In the genomic region with DNA sequence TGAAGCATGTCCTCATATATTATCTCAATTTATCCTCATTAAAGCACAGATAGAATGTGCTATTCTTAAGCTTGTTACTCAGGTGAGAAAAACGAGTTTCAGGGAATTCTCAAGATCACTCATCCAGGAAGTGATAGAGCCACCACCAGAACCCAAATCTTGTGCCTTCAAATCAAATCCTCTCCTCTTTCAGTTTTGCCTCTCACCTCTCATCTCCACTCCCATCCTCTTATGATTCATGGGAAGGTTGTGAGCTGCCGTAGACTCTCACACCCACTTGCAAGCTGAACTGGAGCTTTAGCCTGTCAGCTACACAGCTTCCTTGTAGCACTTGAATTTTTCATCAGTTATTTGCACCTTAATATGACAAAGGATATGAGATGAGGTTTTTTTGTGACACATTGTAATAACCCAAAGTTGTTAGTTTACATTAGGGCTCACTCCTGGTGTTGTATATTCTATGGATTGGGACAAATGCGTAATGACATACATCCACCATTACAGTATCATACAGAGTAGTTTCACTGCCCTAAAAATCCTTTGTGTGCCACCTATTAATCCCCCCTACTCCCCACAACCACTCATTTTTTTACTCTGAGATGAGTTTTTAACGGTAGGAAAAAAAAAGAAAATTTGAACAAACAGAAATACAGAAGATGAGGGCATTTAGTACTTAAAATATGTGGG, we compare ENCODE assay signal across 1 cellular context.
TF ChIP-seq lines count a peak whose summit lies in the region.

No MANE protein-coding gene starts in this region.

TF ChIP-seq in H1, 55 proteins besides CTCF, POLR2A, EP300 and RAD21:
- TF ChIP-seq RFX5 (IDR thresholded peaks at IDR 0.05; ENCODE audit: borderline replicate concordance, low read depth, low read length) = no peak
- TF ChIP-seq POLR2AphosphoS5 (IDR thresholded peaks at IDR 0.05; ENCODE audit: low read depth, low read length) = no peak
- TF ChIP-seq SAP30 (IDR thresholded peaks at IDR 0.05; ENCODE audit: insufficient read depth, insufficient replicate concordance, low read length) = no peak
- TF ChIP-seq, protein P1, sequence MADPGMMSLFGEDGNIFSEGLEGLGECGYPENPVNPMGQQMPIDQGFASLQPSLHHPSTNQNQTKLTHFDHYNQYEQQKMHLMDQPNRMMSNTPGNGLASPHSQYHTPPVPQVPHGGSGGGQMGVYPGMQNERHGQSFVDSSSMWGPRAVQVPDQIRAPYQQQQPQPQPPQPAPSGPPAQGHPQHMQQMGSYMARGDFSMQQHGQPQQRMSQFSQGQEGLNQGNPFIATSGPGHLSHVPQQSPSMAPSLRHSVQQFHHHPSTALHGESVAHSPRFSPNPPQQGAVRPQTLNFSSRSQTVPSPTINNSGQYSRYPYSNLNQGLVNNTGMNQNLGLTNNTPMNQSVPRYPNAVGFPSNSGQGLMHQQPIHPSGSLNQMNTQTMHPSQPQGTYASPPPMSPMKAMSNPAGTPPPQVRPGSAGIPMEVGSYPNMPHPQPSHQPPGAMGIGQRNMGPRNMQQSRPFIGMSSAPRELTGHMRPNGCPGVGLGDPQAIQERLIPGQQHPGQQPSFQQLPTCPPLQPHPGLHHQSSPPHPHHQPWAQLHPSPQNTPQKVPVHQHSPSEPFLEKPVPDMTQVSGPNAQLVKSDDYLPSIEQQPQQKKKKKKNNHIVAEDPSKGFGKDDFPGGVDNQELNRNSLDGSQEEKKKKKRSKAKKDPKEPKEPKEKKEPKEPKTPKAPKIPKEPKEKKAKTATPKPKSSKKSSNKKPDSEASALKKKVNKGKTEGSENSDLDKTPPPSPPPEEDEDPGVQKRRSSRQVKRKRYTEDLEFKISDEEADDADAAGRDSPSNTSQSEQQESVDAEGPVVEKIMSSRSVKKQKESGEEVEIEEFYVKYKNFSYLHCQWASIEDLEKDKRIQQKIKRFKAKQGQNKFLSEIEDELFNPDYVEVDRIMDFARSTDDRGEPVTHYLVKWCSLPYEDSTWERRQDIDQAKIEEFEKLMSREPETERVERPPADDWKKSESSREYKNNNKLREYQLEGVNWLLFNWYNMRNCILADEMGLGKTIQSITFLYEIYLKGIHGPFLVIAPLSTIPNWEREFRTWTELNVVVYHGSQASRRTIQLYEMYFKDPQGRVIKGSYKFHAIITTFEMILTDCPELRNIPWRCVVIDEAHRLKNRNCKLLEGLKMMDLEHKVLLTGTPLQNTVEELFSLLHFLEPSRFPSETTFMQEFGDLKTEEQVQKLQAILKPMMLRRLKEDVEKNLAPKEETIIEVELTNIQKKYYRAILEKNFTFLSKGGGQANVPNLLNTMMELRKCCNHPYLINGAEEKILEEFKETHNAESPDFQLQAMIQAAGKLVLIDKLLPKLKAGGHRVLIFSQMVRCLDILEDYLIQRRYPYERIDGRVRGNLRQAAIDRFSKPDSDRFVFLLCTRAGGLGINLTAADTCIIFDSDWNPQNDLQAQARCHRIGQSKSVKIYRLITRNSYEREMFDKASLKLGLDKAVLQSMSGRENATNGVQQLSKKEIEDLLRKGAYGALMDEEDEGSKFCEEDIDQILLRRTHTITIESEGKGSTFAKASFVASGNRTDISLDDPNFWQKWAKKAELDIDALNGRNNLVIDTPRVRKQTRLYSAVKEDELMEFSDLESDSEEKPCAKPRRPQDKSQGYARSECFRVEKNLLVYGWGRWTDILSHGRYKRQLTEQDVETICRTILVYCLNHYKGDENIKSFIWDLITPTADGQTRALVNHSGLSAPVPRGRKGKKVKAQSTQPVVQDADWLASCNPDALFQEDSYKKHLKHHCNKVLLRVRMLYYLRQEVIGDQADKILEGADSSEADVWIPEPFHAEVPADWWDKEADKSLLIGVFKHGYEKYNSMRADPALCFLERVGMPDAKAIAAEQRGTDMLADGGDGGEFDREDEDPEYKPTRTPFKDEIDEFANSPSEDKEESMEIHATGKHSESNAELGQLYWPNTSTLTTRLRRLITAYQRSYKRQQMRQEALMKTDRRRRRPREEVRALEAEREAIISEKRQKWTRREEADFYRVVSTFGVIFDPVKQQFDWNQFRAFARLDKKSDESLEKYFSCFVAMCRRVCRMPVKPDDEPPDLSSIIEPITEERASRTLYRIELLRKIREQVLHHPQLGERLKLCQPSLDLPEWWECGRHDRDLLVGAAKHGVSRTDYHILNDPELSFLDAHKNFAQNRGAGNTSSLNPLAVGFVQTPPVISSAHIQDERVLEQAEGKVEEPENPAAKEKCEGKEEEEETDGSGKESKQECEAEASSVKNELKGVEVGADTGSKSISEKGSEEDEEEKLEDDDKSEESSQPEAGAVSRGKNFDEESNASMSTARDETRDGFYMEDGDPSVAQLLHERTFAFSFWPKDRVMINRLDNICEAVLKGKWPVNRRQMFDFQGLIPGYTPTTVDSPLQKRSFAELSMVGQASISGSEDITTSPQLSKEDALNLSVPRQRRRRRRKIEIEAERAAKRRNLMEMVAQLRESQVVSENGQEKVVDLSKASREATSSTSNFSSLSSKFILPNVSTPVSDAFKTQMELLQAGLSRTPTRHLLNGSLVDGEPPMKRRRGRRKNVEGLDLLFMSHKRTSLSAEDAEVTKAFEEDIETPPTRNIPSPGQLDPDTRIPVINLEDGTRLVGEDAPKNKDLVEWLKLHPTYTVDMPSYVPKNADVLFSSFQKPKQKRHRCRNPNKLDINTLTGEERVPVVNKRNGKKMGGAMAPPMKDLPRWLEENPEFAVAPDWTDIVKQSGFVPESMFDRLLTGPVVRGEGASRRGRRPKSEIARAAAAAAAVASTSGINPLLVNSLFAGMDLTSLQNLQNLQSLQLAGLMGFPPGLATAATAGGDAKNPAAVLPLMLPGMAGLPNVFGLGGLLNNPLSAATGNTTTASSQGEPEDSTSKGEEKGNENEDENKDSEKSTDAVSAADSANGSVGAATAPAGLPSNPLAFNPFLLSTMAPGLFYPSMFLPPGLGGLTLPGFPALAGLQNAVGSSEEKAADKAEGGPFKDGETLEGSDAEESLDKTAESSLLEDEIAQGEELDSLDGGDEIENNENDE (IDR thresholded peaks at IDR 0.05; ENCODE audit: insufficient replicate concordance, low read length) = no peak
- TF ChIP-seq KDM5A (IDR thresholded peaks at IDR 0.05; ENCODE audit: low read length) = no peak
- TF ChIP-seq SP4 (IDR thresholded peaks at IDR 0.05; ENCODE audit: low read length) = no peak
- TF ChIP-seq, protein P2, sequence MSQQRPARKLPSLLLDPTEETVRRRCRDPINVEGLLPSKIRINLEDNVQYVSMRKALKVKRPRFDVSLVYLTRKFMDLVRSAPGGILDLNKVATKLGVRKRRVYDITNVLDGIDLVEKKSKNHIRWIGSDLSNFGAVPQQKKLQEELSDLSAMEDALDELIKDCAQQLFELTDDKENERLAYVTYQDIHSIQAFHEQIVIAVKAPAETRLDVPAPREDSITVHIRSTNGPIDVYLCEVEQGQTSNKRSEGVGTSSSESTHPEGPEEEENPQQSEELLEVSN (IDR thresholded peaks at IDR 0.05) = no peak
- no peak for TF ChIP-seq EZH2 (IDR thresholded peaks at IDR 0.05; ENCODE audit: low read depth, low read length, severe bottlenecking)
- TF ChIP-seq MAFK (IDR thresholded peaks at IDR 0.05; ENCODE audit: low read depth, low read length) = no peak
- TF ChIP-seq SP2 (IDR thresholded peaks at IDR 0.05; ENCODE audit: low read length) = no peak
- TF ChIP-seq, protein P3, sequence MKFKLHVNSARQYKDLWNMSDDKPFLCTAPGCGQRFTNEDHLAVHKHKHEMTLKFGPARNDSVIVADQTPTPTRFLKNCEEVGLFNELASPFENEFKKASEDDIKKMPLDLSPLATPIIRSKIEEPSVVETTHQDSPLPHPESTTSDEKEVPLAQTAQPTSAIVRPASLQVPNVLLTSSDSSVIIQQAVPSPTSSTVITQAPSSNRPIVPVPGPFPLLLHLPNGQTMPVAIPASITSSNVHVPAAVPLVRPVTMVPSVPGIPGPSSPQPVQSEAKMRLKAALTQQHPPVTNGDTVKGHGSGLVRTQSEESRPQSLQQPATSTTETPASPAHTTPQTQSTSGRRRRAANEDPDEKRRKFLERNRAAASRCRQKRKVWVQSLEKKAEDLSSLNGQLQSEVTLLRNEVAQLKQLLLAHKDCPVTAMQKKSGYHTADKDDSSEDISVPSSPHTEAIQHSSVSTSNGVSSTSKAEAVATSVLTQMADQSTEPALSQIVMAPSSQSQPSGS (IDR thresholded peaks at IDR 0.05; ENCODE audit: low read length) = no peak
- TF ChIP-seq POU5F1 (IDR thresholded peaks at IDR 0.05; ENCODE audit: low read depth, low read length) = no peak
- no peak for TF ChIP-seq SIN3A (conservative IDR thresholded peaks at IDR 0.05 in 1 of 2, IDR thresholded peaks at IDR 0.05 in 1 of 2; ENCODE audit: low read depth in 1 of 2, low read length in 2 of 2)
- TF ChIP-seq SIX5 (IDR thresholded peaks at IDR 0.05; ENCODE audit: low read depth, low read length) = no peak
- no peak for TF ChIP-seq CEBPB (IDR thresholded peaks at IDR 0.05; ENCODE audit: low read depth, low read length)
- TF ChIP-seq KDM4A (IDR thresholded peaks at IDR 0.05; ENCODE audit: low read depth, low read length, severe bottlenecking) = no peak
- TF ChIP-seq, protein P4, sequence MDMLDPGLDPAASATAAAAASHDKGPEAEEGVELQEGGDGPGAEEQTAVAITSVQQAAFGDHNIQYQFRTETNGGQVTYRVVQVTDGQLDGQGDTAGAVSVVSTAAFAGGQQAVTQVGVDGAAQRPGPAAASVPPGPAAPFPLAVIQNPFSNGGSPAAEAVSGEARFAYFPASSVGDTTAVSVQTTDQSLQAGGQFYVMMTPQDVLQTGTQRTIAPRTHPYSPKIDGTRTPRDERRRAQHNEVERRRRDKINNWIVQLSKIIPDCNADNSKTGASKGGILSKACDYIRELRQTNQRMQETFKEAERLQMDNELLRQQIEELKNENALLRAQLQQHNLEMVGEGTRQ (IDR thresholded peaks at IDR 0.05; ENCODE audit: low read length) = no peak
- TF ChIP-seq KDM1A (IDR thresholded peaks at IDR 0.05; ENCODE audit: borderline replicate concordance, low read length) = no peak
- no peak for TF ChIP-seq RNF2 (IDR thresholded peaks at IDR 0.05; ENCODE audit: borderline replicate concordance, low read depth, low read length, missing control alignments, poor library complexity, severe bottlenecking)
